Comparison of ENCODE assay signal across 1 cellular context in the genomic region with DNA sequence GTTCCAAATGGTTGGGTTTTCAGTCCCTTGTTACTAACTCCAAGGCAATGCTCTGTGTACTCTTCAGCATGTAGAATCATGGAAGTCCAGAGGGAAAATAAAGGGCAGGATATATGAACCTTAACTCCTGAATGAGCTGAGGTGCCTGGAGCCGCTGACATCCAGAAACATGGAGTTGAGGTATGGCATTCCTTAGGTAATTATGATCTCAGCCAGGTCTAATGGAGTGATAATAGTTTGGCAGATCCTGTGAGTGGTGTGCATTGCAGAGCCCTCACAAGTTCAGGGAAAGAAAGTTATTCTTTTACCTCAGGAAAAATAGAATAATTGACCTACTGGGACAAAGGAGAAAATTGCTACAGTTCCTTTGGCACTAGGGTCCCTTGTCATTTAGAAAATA.
TF ChIP-seq lines count a peak whose summit lies in the region.

No MANE protein-coding gene starts in this region.

TF ChIP-seq in GM23338, 12 proteins besides CTCF, POLR2A, EP300 and RAD21 (continued from another document):
- TF ChIP-seq, protein P1, sequence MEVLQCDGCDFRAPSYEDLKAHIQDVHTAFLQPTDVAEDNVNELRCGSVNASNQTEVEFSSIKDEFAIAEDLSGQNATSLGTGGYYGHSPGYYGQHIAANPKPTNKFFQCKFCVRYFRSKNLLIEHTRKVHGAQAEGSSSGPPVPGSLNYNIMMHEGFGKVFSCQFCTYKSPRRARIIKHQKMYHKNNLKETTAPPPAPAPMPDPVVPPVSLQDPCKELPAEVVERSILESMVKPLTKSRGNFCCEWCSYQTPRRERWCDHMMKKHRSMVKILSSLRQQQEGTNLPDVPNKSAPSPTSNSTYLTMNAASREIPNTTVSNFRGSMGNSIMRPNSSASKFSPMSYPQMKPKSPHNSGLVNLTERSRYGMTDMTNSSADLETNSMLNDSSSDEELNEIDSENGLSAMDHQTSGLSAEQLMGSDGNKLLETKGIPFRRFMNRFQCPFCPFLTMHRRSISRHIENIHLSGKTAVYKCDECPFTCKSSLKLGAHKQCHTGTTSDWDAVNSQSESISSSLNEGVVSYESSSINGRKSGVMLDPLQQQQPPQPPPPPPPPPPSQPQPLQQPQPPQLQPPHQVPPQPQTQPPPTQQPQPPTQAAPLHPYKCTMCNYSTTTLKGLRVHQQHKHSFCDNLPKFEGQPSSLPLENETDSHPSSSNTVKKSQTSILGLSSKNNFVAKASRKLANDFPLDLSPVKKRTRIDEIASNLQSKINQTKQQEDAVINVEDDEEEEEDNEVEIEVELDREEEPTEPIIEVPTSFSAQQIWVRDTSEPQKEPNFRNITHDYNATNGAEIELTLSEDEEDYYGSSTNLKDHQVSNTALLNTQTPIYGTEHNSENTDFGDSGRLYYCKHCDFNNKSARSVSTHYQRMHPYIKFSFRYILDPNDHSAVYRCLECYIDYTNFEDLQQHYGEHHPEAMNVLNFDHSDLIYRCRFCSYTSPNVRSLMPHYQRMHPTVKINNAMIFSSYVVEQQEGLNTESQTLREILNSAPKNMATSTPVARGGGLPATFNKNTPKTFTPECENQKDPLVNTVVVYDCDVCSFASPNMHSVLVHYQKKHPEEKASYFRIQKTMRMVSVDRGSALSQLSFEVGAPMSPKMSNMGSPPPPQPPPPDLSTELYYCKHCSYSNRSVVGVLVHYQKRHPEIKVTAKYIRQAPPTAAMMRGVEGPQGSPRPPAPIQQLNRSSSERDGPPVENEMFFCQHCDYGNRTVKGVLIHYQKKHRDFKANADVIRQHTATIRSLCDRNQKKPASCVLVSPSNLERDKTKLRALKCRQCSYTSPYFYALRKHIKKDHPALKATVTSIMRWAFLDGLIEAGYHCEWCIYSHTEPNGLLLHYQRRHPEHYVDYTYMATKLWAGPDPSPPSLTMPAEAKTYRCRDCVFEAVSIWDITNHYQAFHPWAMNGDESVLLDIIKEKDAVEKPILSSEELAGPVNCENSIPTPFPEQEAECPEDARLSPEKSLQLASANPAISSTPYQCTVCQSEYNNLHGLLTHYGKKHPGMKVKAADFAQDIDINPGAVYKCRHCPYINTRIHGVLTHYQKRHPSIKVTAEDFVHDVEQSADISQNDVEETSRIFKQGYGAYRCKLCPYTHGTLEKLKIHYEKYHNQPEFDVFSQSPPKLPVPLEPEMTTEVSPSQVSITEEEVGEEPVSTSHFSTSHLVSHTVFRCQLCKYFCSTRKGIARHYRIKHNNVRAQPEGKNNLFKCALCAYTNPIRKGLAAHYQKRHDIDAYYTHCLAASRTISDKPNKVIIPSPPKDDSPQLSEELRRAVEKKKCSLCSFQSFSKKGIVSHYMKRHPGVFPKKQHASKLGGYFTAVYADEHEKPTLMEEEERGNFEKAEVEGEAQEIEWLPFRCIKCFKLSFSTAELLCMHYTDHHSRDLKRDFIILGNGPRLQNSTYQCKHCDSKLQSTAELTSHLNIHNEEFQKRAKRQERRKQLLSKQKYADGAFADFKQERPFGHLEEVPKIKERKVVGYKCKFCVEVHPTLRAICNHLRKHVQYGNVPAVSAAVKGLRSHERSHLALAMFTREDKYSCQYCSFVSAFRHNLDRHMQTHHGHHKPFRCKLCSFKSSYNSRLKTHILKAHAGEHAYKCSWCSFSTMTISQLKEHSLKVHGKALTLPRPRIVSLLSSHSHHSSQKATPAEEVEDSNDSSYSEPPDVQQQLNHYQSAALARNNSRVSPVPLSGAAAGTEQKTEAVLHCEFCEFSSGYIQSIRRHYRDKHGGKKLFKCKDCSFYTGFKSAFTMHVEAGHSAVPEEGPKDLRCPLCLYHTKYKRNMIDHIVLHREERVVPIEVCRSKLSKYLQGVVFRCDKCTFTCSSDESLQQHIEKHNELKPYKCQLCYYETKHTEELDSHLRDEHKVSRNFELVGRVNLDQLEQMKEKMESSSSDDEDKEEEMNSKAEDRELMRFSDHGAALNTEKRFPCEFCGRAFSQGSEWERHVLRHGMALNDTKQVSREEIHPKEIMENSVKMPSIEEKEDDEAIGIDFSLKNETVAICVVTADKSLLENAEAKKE (CRISPR knock-in tag; IDR thresholded peaks at IDR 0.05), result no peak
- TF ChIP-seq ZNF114 (CRISPR knock-in tag; IDR thresholded peaks at IDR 0.05) (no peak), CREB1 (CRISPR knock-in tag; IDR thresholded peaks at IDR 0.05; ENCODE audit: low read depth) (no peak)
- TF ChIP-seq, protein P2, sequence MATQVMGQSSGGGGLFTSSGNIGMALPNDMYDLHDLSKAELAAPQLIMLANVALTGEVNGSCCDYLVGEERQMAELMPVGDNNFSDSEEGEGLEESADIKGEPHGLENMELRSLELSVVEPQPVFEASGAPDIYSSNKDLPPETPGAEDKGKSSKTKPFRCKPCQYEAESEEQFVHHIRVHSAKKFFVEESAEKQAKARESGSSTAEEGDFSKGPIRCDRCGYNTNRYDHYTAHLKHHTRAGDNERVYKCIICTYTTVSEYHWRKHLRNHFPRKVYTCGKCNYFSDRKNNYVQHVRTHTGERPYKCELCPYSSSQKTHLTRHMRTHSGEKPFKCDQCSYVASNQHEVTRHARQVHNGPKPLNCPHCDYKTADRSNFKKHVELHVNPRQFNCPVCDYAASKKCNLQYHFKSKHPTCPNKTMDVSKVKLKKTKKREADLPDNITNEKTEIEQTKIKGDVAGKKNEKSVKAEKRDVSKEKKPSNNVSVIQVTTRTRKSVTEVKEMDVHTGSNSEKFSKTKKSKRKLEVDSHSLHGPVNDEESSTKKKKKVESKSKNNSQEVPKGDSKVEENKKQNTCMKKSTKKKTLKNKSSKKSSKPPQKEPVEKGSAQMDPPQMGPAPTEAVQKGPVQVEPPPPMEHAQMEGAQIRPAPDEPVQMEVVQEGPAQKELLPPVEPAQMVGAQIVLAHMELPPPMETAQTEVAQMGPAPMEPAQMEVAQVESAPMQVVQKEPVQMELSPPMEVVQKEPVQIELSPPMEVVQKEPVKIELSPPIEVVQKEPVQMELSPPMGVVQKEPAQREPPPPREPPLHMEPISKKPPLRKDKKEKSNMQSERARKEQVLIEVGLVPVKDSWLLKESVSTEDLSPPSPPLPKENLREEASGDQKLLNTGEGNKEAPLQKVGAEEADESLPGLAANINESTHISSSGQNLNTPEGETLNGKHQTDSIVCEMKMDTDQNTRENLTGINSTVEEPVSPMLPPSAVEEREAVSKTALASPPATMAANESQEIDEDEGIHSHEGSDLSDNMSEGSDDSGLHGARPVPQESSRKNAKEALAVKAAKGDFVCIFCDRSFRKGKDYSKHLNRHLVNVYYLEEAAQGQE (IDR thresholded peaks at IDR 0.05; ENCODE audit: unreplicated experiment), result no peak
TF ChIP-seq in GM23338: peak in this region for 0.
